20 cellular contexts compared by ENCODE assay signal in genomic region chr1:198860371-198860770, GRCh38.
A peak's percentile ranks its signal among the peaks of the same experiment; 100 is the strongest.
DNase-seq lines count a peak whose midpoint lies in the region; ATAC-seq and TF ChIP-seq lines count a peak whose summit lies in the region.
"Had no signal": no experiment of that assay in that cellular context is flagged by ENCODE, and none has a peak within 500 bp of the region (broad histone marks: within the 10 kb centered on the region; RNA-seq: fewer than 3 reads in every experiment).

No MANE protein-coding gene starts in this region.

- no peak for TF ChIP-seq CTCF in dorsolateral prefrontal cortex (IDR thresholded peaks at IDR 0.05 in 54 of 56, conservative IDR thresholded peaks at IDR 0.05 in 2 of 56; ENCODE audit: low read depth in 1 of 56, partially characterized antibody in 56 of 56)
- TF ChIP-seq CTCF in ascending aorta (IDR thresholded peaks at IDR 0.05), result no peak

- ATAC-seq in HG03378 (IDR thresholded peaks at IDR 0.05; ENCODE audit: unreplicated experiment), result no peak
- ATAC-seq: GM23338, Right ventricle myocardium inferior had no signal

- no peaks in the 10 kb centered on the region for H3K4me1 ChIP-seq in ascending aorta
- H3K4me1 ChIP-seq: SJSA1 had no signal

- no peaks in the 10 kb centered on the region for H3K27me3 ChIP-seq in dorsolateral prefrontal cortex
- no peaks in the 10 kb centered on the region for H3K27me3 ChIP-seq in ascending aorta
- H3K27me3 ChIP-seq: SJSA1 had no signal

- DNase-seq in NCI-H82 (lab: John Stamatoyannopoulos, UW) (peak; percentile 60), NCI-H82 treated with DMSO at 0.1 percent for 48 hours (lab: John Stamatoyannopoulos, UW; ENCODE audit: unreplicated experiment) (no peak), NCI-H69 (lab: John Stamatoyannopoulos, UW) (peak; percentile 69), dorsolateral prefrontal cortex (no peak), GF-D8 (lab: John Stamatoyannopoulos, UW) (no peak), ascending aorta (ENCODE audit: low spot score in 2 of 2) (no peak)
- DNase-seq: CD4-positive, CD25-positive, alpha-beta regulatory T cell; DMS 273 treated with DMSO at 0.1 percent for 48 hours; HCEC 1CT; KG1; NCI-H1092; NCI-H1436; NCI-H2029 treated with DMSO at 0.1 percent for 48 hours; NCI-H2227 treated with DMSO at 0.1 percent for 48 hours; NCI-H510A; T-helper 2 cell had no signal

- H3K9me3 ChIP-seq in ascending aorta, result no peaks in the 10 kb centered on the region
- H3K9me3 ChIP-seq: SJSA1 had no signal

- intact Hi-C loops in dorsolateral prefrontal cortex (cut with DNase I) (no loop called here), ascending aorta (cut with DNase I) (no loop called here)

- no peak overlapping the region for H3K4me3 ChIP-seq in dorsolateral prefrontal cortex
- H3K4me3 ChIP-seq in ascending aorta, result no peak overlapping the region
- H3K4me3 ChIP-seq: GM23338, SJSA1 had no signal

- no peaks in the 10 kb centered on the region for H3K36me3 ChIP-seq in ascending aorta

- H3K27ac ChIP-seq in dorsolateral prefrontal cortex, result peak overlapping the region in 31 of 59 donors; percentile 1 to 74 (median 38)
- no peak overlapping the region for H3K27ac ChIP-seq in ascending aorta
- H3K27ac ChIP-seq: SJSA1 had no signal

Comparison
In these comparisons a context has a peak if more than half of its experiments do, and no peak if none do; other contexts are left out.
1. DNase-seq: peak in NCI-H82 (single experiment) and NCI-H69 (single experiment); none in NCI-H82 treated with DMSO at 0.1 percent for 48 hours (single experiment), dorsolateral prefrontal cortex (0 of 10), GF-D8 (single experiment) and ascending aorta (0 of 2).
2. H3K27ac ChIP-seq: peak in dorsolateral prefrontal cortex (31 of 59); none in ascending aorta (0 of 2).